2 cellular contexts compared by ENCODE assay signal in the genomic region with DNA sequence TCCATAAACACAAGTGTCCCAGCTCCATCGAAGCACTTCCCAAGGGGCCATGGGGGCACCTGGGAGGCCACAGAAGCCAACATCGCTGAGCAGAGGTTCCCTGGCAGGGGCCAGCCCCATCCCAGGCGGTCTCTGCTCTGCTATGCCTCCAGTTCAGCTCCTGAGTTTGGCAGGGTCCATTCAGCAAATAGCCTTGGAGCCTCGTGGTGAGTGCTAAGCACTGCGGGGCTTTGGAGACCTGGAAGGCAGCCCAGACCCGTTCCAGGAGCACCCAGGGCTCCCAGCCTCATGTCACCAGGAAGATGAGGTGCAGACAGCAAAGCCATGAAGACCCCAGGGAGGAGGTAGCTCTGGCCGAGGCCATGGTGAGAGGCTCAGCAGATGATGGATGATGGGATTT.
TF ChIP-seq lines count a peak whose summit lies in the region.

No MANE protein-coding gene starts in this region.

TF ChIP-seq in neural cell, 6 proteins besides CTCF, POLR2A, EP300 and RAD21 (continued from another document):
- TF ChIP-seq, protein P1, sequence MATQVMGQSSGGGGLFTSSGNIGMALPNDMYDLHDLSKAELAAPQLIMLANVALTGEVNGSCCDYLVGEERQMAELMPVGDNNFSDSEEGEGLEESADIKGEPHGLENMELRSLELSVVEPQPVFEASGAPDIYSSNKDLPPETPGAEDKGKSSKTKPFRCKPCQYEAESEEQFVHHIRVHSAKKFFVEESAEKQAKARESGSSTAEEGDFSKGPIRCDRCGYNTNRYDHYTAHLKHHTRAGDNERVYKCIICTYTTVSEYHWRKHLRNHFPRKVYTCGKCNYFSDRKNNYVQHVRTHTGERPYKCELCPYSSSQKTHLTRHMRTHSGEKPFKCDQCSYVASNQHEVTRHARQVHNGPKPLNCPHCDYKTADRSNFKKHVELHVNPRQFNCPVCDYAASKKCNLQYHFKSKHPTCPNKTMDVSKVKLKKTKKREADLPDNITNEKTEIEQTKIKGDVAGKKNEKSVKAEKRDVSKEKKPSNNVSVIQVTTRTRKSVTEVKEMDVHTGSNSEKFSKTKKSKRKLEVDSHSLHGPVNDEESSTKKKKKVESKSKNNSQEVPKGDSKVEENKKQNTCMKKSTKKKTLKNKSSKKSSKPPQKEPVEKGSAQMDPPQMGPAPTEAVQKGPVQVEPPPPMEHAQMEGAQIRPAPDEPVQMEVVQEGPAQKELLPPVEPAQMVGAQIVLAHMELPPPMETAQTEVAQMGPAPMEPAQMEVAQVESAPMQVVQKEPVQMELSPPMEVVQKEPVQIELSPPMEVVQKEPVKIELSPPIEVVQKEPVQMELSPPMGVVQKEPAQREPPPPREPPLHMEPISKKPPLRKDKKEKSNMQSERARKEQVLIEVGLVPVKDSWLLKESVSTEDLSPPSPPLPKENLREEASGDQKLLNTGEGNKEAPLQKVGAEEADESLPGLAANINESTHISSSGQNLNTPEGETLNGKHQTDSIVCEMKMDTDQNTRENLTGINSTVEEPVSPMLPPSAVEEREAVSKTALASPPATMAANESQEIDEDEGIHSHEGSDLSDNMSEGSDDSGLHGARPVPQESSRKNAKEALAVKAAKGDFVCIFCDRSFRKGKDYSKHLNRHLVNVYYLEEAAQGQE (IDR thresholded peaks at IDR 0.05; ENCODE audit: borderline replicate concordance), result no peak
- TF ChIP-seq EZH2 (IDR thresholded peaks at IDR 0.05; ENCODE audit: borderline replicate concordance, insufficient read depth, low read length, poor library complexity, severe bottlenecking), result no peak
- no peak for TF ChIP-seq MXI1 (conservative IDR thresholded peaks at IDR 0.05; ENCODE audit: poor library complexity, severe bottlenecking)

TF ChIP-seq in WTC11, 78 proteins besides CTCF, POLR2A, EP300 and RAD21 (continued from another document):
- TF ChIP-seq, protein P2, sequence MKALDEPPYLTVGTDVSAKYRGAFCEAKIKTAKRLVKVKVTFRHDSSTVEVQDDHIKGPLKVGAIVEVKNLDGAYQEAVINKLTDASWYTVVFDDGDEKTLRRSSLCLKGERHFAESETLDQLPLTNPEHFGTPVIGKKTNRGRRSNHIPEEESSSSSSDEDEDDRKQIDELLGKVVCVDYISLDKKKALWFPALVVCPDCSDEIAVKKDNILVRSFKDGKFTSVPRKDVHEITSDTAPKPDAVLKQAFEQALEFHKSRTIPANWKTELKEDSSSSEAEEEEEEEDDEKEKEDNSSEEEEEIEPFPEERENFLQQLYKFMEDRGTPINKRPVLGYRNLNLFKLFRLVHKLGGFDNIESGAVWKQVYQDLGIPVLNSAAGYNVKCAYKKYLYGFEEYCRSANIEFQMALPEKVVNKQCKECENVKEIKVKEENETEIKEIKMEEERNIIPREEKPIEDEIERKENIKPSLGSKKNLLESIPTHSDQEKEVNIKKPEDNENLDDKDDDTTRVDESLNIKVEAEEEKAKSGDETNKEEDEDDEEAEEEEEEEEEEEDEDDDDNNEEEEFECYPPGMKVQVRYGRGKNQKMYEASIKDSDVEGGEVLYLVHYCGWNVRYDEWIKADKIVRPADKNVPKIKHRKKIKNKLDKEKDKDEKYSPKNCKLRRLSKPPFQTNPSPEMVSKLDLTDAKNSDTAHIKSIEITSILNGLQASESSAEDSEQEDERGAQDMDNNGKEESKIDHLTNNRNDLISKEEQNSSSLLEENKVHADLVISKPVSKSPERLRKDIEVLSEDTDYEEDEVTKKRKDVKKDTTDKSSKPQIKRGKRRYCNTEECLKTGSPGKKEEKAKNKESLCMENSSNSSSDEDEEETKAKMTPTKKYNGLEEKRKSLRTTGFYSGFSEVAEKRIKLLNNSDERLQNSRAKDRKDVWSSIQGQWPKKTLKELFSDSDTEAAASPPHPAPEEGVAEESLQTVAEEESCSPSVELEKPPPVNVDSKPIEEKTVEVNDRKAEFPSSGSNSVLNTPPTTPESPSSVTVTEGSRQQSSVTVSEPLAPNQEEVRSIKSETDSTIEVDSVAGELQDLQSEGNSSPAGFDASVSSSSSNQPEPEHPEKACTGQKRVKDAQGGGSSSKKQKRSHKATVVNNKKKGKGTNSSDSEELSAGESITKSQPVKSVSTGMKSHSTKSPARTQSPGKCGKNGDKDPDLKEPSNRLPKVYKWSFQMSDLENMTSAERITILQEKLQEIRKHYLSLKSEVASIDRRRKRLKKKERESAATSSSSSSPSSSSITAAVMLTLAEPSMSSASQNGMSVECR (CRISPR knock-in tag; IDR thresholded peaks at IDR 0.05; ENCODE audit: borderline replicate concordance), result no peak
- TF ChIP-seq ESRRA (CRISPR knock-in tag; IDR thresholded peaks at IDR 0.05; ENCODE audit: borderline replicate concordance), result no peak
- TF ChIP-seq, protein P3, sequence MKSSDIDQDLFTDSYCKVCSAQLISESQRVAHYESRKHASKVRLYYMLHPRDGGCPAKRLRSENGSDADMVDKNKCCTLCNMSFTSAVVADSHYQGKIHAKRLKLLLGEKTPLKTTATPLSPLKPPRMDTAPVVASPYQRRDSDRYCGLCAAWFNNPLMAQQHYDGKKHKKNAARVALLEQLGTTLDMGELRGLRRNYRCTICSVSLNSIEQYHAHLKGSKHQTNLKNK (CRISPR knock-in tag; IDR thresholded peaks at IDR 0.05), result no peak
- TF ChIP-seq, protein P4, sequence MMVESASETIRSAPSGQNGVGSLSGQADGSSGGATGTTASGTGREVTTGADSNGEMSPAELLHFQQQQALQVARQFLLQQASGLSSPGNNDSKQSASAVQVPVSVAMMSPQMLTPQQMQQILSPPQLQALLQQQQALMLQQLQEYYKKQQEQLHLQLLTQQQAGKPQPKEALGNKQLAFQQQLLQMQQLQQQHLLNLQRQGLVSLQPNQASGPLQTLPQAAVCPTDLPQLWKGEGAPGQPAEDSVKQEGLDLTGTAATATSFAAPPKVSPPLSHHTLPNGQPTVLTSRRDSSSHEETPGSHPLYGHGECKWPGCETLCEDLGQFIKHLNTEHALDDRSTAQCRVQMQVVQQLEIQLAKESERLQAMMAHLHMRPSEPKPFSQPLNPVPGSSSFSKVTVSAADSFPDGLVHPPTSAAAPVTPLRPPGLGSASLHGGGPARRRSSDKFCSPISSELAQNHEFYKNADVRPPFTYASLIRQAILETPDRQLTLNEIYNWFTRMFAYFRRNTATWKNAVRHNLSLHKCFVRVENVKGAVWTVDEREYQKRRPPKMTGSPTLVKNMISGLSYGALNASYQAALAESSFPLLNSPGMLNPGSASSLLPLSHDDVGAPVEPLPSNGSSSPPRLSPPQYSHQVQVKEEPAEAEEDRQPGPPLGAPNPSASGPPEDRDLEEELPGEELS (CRISPR knock-in tag; IDR thresholded peaks at IDR 0.05), result no peak
- TF ChIP-seq ZNF671 (CRISPR knock-in tag; IDR thresholded peaks at IDR 0.05), result no peak
- TF ChIP-seq, protein P5, sequence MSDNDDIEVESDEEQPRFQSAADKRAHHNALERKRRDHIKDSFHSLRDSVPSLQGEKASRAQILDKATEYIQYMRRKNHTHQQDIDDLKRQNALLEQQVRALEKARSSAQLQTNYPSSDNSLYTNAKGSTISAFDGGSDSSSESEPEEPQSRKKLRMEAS (CRISPR knock-in tag; IDR thresholded peaks at IDR 0.05), result no peak
- TF ChIP-seq NFATC4 (CRISPR knock-in tag; IDR thresholded peaks at IDR 0.05), result no peak
- TF ChIP-seq, protein P6, sequence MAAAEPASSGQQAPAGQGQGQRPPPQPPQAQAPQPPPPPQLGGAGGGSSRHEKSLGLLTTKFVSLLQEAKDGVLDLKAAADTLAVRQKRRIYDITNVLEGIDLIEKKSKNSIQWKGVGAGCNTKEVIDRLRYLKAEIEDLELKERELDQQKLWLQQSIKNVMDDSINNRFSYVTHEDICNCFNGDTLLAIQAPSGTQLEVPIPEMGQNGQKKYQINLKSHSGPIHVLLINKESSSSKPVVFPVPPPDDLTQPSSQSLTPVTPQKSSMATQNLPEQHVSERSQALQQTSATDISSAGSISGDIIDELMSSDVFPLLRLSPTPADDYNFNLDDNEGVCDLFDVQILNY (CRISPR knock-in tag; IDR thresholded peaks at IDR 0.05), result no peak
